14 cellular contexts compared by ENCODE assay signal in genomic region chr19:56301886-56302620, GRCh38. TPM values are rescaled to one million over a fixed set of nuclear protein-coding genes. Genes with fewer than 3 reads are reported as not detected.
DNase-seq lines count a peak whose midpoint lies in the region; ATAC-seq, FAIRE-seq and TF ChIP-seq lines count a peak whose summit lies in the region.
"Had no signal": no experiment of that assay in that cellular context is flagged by ENCODE, and none has a peak within 500 bp of the region (broad histone marks: within the 10 kb centered on the region; RNA-seq: fewer than 3 reads in every experiment).

No MANE protein-coding gene starts in this region.

- no peaks in the 10 kb centered on the region for H3K27me3 Mint-ChIP-seq in activated CD4-positive, alpha-beta T cell treated with anti-CD3 and anti-CD28 coated beads, Interleukin-2, amount 10 ng/mL, durations not matched to agents 24 days and 14 days
- H3K27me3 Mint-ChIP-seq in T-helper 17 cell = no peaks in the 10 kb centered on the region
- H3K27me3 Mint-ChIP-seq in central memory CD8-positive, alpha-beta T cell = no peaks in the 10 kb centered on the region
- H3K27me3 Mint-ChIP-seq in nephron progenitor cell (ENCODE audit: low read depth, poor library complexity) = peaks cover 2% of the 10 kb centered on the region

- DNase-seq in activated CD4-positive, alpha-beta T cell treated with anti-CD3 and anti-CD28 coated beads, Interleukin-2, amount 10 ng/mL, durations not matched to agents 24 days and 14 days = no peak
- no peak for DNase-seq in activated CD4-positive, alpha-beta T cell treated with anti-CD3 and anti-CD28 coated beads for 1 hour
- DNase-seq in T-helper 17 cell = no peak
- DNase-seq in central memory CD8-positive, alpha-beta T cell (ENCODE audit: low spot score in 2 of 2) = no peak
- no peak for DNase-seq in nephron progenitor cell
- DNase-seq in RCC 7860 (ENCODE audit: low spot score) = no peak
- no peak for DNase-seq in left colon
- DNase-seq in GM13977 (ENCODE audit: low spot score) = no peak
- DNase-seq: colonic mucosa; NCI-H2081 treated with DMSO at 0.1 percent for 48 hours; NK-92 treated with Interleukin-12 subunit alpha and Interleukin-12 subunit beta, amount 100 ng/mL, for 24 hours; pancreas had no signal

- in situ Hi-C loops in GM13977 (cut with MboI; ENCODE audit: low pct_unique_long_range_greater_than_20kb, low sequenced_read_pairs, unreplicated experiment) = loop anchor here (25.0 kb wide), 1 partner anchor 615 kb away; the partner anchor contains the start of gene EPN1

- intact Hi-C loops in activated CD4-positive, alpha-beta T cell treated with anti-CD3 and anti-CD28 coated beads, Interleukin-2, amount 10 ng/mL, durations not matched to agents 24 days and 14 days (cut with micrococcal nuclease) = no loop called here
- intact Hi-C loops in left colon (cut with DNase I, micrococcal nuclease) = no loop called here

- peaks cover 13% of the 10 kb centered on the region for H3K36me3 Mint-ChIP-seq in activated CD4-positive, alpha-beta T cell treated with anti-CD3 and anti-CD28 coated beads, Interleukin-2, amount 10 ng/mL, durations not matched to agents 24 days and 14 days (ENCODE audit: low read depth)
- H3K36me3 Mint-ChIP-seq in T-helper 17 cell (ENCODE audit: low read depth) (peaks cover 17% of the 10 kb centered on the region), nephron progenitor cell (ENCODE audit: low read depth) (peaks cover 56% of the 10 kb centered on the region)
- peaks cover 6% of the 10 kb centered on the region for H3K36me3 Mint-ChIP-seq in central memory CD8-positive, alpha-beta T cell (ENCODE audit: insufficient read depth)

- ATAC-seq in T-helper 17 cell (no peak), left colon (no peak)
- no peak for ATAC-seq in central memory CD8-positive, alpha-beta T cell (replicated peaks; ENCODE audit: extremely low read depth, poor library complexity, severe bottlenecking)
- ATAC-seq: pancreas had no signal

- H3K27ac Mint-ChIP-seq in activated CD4-positive, alpha-beta T cell treated with anti-CD3 and anti-CD28 coated beads, Interleukin-2, amount 10 ng/mL, durations not matched to agents 24 days and 14 days = peak overlapping the region; percentile 85
- H3K27ac Mint-ChIP-seq in T-helper 17 cell = peak overlapping the region; percentile 0
- H3K27ac Mint-ChIP-seq in central memory CD8-positive, alpha-beta T cell (ENCODE audit: low read depth) = peak overlapping the region; percentile 18
- peak overlapping the region; percentile 58 for H3K27ac Mint-ChIP-seq in nephron progenitor cell

- peaks cover 4% of the 10 kb centered on the region for H3K9me3 Mint-ChIP-seq in activated CD4-positive, alpha-beta T cell treated with anti-CD3 and anti-CD28 coated beads, Interleukin-2, amount 10 ng/mL, durations not matched to agents 24 days and 14 days
- no peaks in the 10 kb centered on the region for H3K9me3 Mint-ChIP-seq in central memory CD8-positive, alpha-beta T cell
- H3K9me3 Mint-ChIP-seq in nephron progenitor cell = peaks cover 28% of the 10 kb centered on the region

- H3K4me3 Mint-ChIP-seq in activated CD4-positive, alpha-beta T cell treated with anti-CD3 and anti-CD28 coated beads, Interleukin-2, amount 10 ng/mL, durations not matched to agents 24 days and 14 days = peak overlapping the region; percentile 66
- H3K4me3 Mint-ChIP-seq in T-helper 17 cell = peak overlapping the region; percentile 28
- H3K4me3 Mint-ChIP-seq in central memory CD8-positive, alpha-beta T cell = peak overlapping the region; percentile 50
- H3K4me3 Mint-ChIP-seq in nephron progenitor cell = no peak overlapping the region

- H3K4me1 Mint-ChIP-seq in activated CD4-positive, alpha-beta T cell treated with anti-CD3 and anti-CD28 coated beads, Interleukin-2, amount 10 ng/mL, durations not matched to agents 24 days and 14 days = peaks cover 8% of the 10 kb centered on the region
- H3K4me1 Mint-ChIP-seq in T-helper 17 cell (peaks cover 24% of the 10 kb centered on the region), nephron progenitor cell (no peaks in the 10 kb centered on the region)
- H3K4me1 Mint-ChIP-seq in central memory CD8-positive, alpha-beta T cell = peaks cover 26% of the 10 kb centered on the region

- no peaks in the 10 kb centered on the region for H3K9me3 ChIP-seq in T-helper 17 cell (ENCODE audit: control insufficient read depth, low read length, poor library complexity, severe bottlenecking)
- H3K9me3 ChIP-seq: colonic mucosa, pancreas, SJSA1 had no signal

- TF ChIP-seq CTCF in nephron progenitor cell (IDR thresholded peaks at IDR 0.05) (no peak), GM13977 (IDR thresholded peaks at IDR 0.05; ENCODE audit: extremely low read depth, insufficient read depth, missing control alignments) (no peak)

- no peak for FAIRE-seq in RCC 7860 (lab: Jason Lieb, UNC)
- FAIRE-seq: pancreas had no signal

RNA-seq across cellular contexts. Expression of gene ZSCAN5A, which starts 12.6 kb away (rescaled TPM):
- total RNA-seq in activated CD4-positive, alpha-beta T cell treated with anti-CD3 and anti-CD28 coated beads, Interleukin-2, amount 10 ng/mL, durations not matched to agents 24 days and 14 days = 6.9 and 10.8 TPM in 2 replicates
- total RNA-seq in T-helper 17 cell (10 to 100 TPM in 1 of 2 donors, 1 to 10 TPM in 1; 9.1 to 11.1 TPM), left colon (10 to 100 TPM in 1 of 2 donors, 1 to 10 TPM in 1; 9.4 to 19.6 TPM)

RNA-seq across cellular contexts. Expression of gene EDDM13, which starts 29.5 kb away (rescaled TPM):
- total RNA-seq in activated CD4-positive, alpha-beta T cell treated with anti-CD3 and anti-CD28 coated beads, Interleukin-2, amount 10 ng/mL, durations not matched to agents 24 days and 14 days = 0.59 and 0.98 TPM in 2 replicates
- not detected for total RNA-seq in T-helper 17 cell
- not detected for total RNA-seq in left colon
- total RNA-seq: colonic mucosa, pancreas, SJSA1, smooth muscle cell had no signal

Comparison
In these comparisons a context has a peak if more than half of its experiments do, and no peak if none do; other contexts are left out.
1. H3K27ac Mint-ChIP-seq: peak in every context shown above with its lines; median percentile 85 in activated CD4-positive, alpha-beta T cell treated with anti-CD3 and anti-CD28 coated beads, Interleukin-2, amount 10 ng/mL, durations not matched to agents 24 days and 14 days; 58 in nephron progenitor cell; 18 in central memory CD8-positive, alpha-beta T cell; 0 in T-helper 17 cell.